15 cellular contexts compared by ENCODE assay signal in genomic region chr13:24834902-24835510, GRCh38.
DNase-seq lines count a peak whose midpoint lies in the region; ATAC-seq and TF ChIP-seq lines count a peak whose summit lies in the region.
"Had no signal": no experiment of that assay in that cellular context is flagged by ENCODE, and none has a peak within 500 bp of the region (broad histone marks: within the 10 kb centered on the region; RNA-seq: fewer than 3 reads in every experiment).

No MANE protein-coding gene starts in this region.

- TF ChIP-seq CTCF in HEK293 (tag by site-specific recombination; IDR thresholded peaks at IDR 0.05) (no peak), foreskin keratinocyte (conservative IDR thresholded peaks at IDR 0.05) (no peak), prostate gland (IDR thresholded peaks at IDR 0.05) (no peak)

- no peaks in the 10 kb centered on the region for H3K27me3 ChIP-seq in foreskin keratinocyte
- H3K27me3 ChIP-seq in prostate gland (replicated peaks; ENCODE audit: insufficient read depth): no peaks in the 10 kb centered on the region

- no peaks in the 10 kb centered on the region for H3K4me1 ChIP-seq in HEK293 (ENCODE audit: control insufficient read depth, insufficient read depth, low read length)
- no peaks in the 10 kb centered on the region for H3K4me1 ChIP-seq in foreskin keratinocyte
- H3K4me1 ChIP-seq in prostate gland (replicated peaks): no peaks in the 10 kb centered on the region
- H3K4me1 ChIP-seq: adrenal gland, tibial artery had no signal

- H3K4me3 ChIP-seq in HEK293 (ENCODE audit: low read depth, low read length): no peak overlapping the region
- no peak overlapping the region for H3K4me3 ChIP-seq in prostate gland
- H3K4me3 ChIP-seq: adrenal gland, tibial artery had no signal

- peak; percentile 14 for ATAC-seq in foreskin keratinocyte
- ATAC-seq: HepG2; natural killer cell treated with Interleukin-12 subunit alpha and Interleukin-12 subunit beta and Interleukin-15 and Interleukin-18, amount 100 ng/mL, for 72 hours had no signal

- H3K9me3 ChIP-seq in HEK293 (ENCODE audit: control insufficient read depth, insufficient read depth, low read depth, low read length) (no peaks in the 10 kb centered on the region), prostate gland (no peaks in the 10 kb centered on the region)
- H3K9me3 ChIP-seq: adrenal gland, tibial artery had no signal

- 72% methylated on average over 9 of the region's 9 CpGs for WGBS in prostate gland

- POLR2A ChIA-PET in HEK293 (lab: Yijun Ruan, JAX): no interaction called here

- CTCF ChIA-PET in HEK293 (lab: Yijun Ruan, JAX): no interaction called here

- DNase-seq in DMS153 (lab: John Stamatoyannopoulos, UW): peak; percentile 44
- peak; percentile 96 for DNase-seq in NCI-H748 (lab: John Stamatoyannopoulos, UW; ENCODE audit: unreplicated experiment)
- no peak for DNase-seq in foreskin keratinocyte
- DNase-seq in midbrain (lab: John Stamatoyannopoulos, UW): no peak
- no peak for DNase-seq in hepatic stellate cell (ENCODE audit: low spot score)
- no peak for DNase-seq in NCI-H524 treated with DMSO at 0.1 percent for 48 hours (lab: John Stamatoyannopoulos, UW)
- DNase-seq in prostate gland (ENCODE audit: low spot score): no peak
- DNase-seq: activated CD4-positive, alpha-beta T cell treated with anti-CD3 and anti-CD28 coated beads, Interleukin-2, amount 10 ng/mL, durations not matched to agents 7 days and 5 days; adrenal gland; NCI-H2029; tibial artery had no signal

- TF ChIP-seq POLR2A in prostate gland (IDR thresholded peaks at IDR 0.05): no peak

- H3K27ac ChIP-seq in HEK293 (ENCODE audit: extremely low read depth, low read depth, low read length): no peak overlapping the region
- H3K27ac ChIP-seq in foreskin keratinocyte: no peak overlapping the region
- H3K27ac ChIP-seq in prostate gland: no peak overlapping the region
- H3K27ac ChIP-seq: adrenal gland, RWPE1, tibial artery had no signal

- intact Hi-C loops in prostate gland (cut with DNase I): no loop called here

- no peaks in the 10 kb centered on the region for H3K36me3 ChIP-seq in HEK293 (ENCODE audit: control insufficient read depth in 2 of 2, insufficient read depth in 1 of 2, low read length in 2 of 2)
- H3K36me3 ChIP-seq in prostate gland: no peaks in the 10 kb centered on the region
- H3K36me3 ChIP-seq: adrenal gland, tibial artery had no signal

TF ChIP-seq in HEK293, 187 proteins besides CTCF, POLR2A, EP300 and RAD21:
- TF ChIP-seq ZNF426 (tag by site-specific recombination; IDR thresholded peaks at IDR 0.05) (no peak), YY2 (tag by site-specific recombination; IDR thresholded peaks at IDR 0.05) (peak; percentile 54; the same call in 1 of the 2 replicates), PATZ1 (tag by site-specific recombination; IDR thresholded peaks at IDR 0.05) (no peak), KLF1 (tag by site-specific recombination; IDR thresholded peaks at IDR 0.05) (0 out of 2 replicates have a peak, but pooled peaks have one; percentile 8), ZNF398 (tag by site-specific recombination; IDR thresholded peaks at IDR 0.05) (0 out of 2 replicates have a peak, but pooled peaks have one; percentile 8), GFI1B (tag by site-specific recombination; IDR thresholded peaks at IDR 0.05) (no peak)

Comparison
In these comparisons a context has a peak if more than half of its experiments do, and no peak if none do; other contexts are left out.
1. DNase-seq: peak in DMS153 (single experiment) and NCI-H748 (single experiment); none in foreskin keratinocyte (0 of 2), midbrain (single experiment), hepatic stellate cell (single experiment), NCI-H524 treated with DMSO at 0.1 percent for 48 hours (single experiment) and prostate gland (single experiment).